In the genomic region with DNA sequence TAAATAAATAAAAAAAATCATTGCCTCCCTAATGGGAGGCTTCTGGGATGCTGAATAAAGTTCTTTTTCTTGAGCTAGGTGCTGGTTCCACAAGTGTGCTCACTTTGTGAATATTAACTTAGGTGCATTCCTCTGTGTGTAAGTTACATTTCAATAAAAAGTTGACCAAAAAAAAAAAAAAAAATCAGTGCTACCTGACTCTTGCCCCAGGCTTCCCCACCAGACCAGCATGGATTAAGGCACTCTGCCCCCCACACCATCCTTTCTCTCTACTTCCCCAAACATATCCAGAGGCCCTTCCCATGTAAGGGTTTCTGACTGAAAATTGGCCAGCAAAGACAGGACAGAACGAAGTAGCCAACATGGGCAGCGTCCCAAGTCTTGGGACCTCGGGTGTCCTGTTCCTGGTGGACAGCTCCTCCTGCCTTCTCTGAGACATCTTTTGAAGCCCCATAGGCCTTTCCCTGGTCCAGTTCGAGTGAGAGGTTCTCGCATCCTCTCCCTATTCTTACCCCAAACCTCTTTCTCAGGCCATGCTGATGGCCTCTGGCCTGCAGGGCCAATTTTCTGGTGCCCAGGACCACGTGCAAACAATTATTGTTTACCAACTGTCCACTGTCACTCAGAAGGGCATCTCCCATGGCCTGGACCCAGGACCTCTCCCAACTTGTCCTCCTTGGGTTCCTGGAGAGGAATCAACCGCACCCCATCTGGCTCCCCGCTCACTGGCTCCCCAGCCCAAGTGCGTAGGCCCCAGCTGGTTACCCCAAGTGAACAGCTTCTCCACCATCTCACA, we compare ENCODE assay signal across 2 cellular contexts.
TF ChIP-seq lines count a peak whose summit lies in the region.

No MANE protein-coding gene starts in this region.

TF ChIP-seq in IMR-90, 13 proteins besides CTCF, POLR2A, EP300 and RAD21:
- TF ChIP-seq RFX5 (IDR thresholded peaks at IDR 0.05; ENCODE audit: low read depth, low read length), result no peak
- no peak for TF ChIP-seq MXI1 (IDR thresholded peaks at IDR 0.05; ENCODE audit: borderline replicate concordance, low read depth, low read length)
- no peak for TF ChIP-seq FOS (IDR thresholded peaks at IDR 0.05; ENCODE audit: low read depth, low read length)
- TF ChIP-seq, protein P1, sequence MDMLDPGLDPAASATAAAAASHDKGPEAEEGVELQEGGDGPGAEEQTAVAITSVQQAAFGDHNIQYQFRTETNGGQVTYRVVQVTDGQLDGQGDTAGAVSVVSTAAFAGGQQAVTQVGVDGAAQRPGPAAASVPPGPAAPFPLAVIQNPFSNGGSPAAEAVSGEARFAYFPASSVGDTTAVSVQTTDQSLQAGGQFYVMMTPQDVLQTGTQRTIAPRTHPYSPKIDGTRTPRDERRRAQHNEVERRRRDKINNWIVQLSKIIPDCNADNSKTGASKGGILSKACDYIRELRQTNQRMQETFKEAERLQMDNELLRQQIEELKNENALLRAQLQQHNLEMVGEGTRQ (IDR thresholded peaks at IDR 0.05; ENCODE audit: low read depth, low read length), result no peak
- no peak for TF ChIP-seq NFE2L2 (IDR thresholded peaks at IDR 0.05; ENCODE audit: low read depth, low read length)
- TF ChIP-seq, protein P2, sequence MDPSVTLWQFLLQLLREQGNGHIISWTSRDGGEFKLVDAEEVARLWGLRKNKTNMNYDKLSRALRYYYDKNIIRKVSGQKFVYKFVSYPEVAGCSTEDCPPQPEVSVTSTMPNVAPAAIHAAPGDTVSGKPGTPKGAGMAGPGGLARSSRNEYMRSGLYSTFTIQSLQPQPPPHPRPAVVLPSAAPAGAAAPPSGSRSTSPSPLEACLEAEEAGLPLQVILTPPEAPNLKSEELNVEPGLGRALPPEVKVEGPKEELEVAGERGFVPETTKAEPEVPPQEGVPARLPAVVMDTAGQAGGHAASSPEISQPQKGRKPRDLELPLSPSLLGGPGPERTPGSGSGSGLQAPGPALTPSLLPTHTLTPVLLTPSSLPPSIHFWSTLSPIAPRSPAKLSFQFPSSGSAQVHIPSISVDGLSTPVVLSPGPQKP (IDR thresholded peaks at IDR 0.05; ENCODE audit: borderline replicate concordance, low read depth, low read length), result no peak
- no peak for TF ChIP-seq MAFK (IDR thresholded peaks at IDR 0.05; ENCODE audit: low read depth, low read length)
- no peak for TF ChIP-seq CHD1 (IDR thresholded peaks at IDR 0.05; ENCODE audit: low read depth, low read length)
- TF ChIP-seq CEBPB (IDR thresholded peaks at IDR 0.05; ENCODE audit: low read depth, low read length), result no peak
- no peak for TF ChIP-seq BHLHE40 (IDR thresholded peaks at IDR 0.05; ENCODE audit: low read depth, low read length)
- TF ChIP-seq SMC3 (IDR thresholded peaks at IDR 0.05; ENCODE audit: low read depth, low read length), result no peak
- TF ChIP-seq RCOR1 (IDR thresholded peaks at IDR 0.05; ENCODE audit: insufficient replicate concordance, low read length), result no peak
- no peak for TF ChIP-seq MAZ (IDR thresholded peaks at IDR 0.05; ENCODE audit: borderline replicate concordance, low read depth, low read length)
TF ChIP-seq in IMR-90: peak in this region for 0.

TF ChIP-seq in K562, 482 proteins besides CTCF, POLR2A, EP300 and RAD21:
- no peak for TF ChIP-seq COPS2 (conservative IDR thresholded peaks at IDR 0.05)
- TF ChIP-seq FOXK2 (conservative IDR thresholded peaks at IDR 0.05 in 1 of 2, IDR thresholded peaks at IDR 0.05 in 1 of 2; ENCODE audit: low read depth in 2 of 2), result no peak
- TF ChIP-seq GABPB1 (CRISPR knock-in tag; IDR thresholded peaks at IDR 0.05), result no peak
- no peak for TF ChIP-seq MEF2A (IDR thresholded peaks at IDR 0.05; ENCODE audit: control insufficient read depth, low read depth, low read length)
- TF ChIP-seq, protein P3, sequence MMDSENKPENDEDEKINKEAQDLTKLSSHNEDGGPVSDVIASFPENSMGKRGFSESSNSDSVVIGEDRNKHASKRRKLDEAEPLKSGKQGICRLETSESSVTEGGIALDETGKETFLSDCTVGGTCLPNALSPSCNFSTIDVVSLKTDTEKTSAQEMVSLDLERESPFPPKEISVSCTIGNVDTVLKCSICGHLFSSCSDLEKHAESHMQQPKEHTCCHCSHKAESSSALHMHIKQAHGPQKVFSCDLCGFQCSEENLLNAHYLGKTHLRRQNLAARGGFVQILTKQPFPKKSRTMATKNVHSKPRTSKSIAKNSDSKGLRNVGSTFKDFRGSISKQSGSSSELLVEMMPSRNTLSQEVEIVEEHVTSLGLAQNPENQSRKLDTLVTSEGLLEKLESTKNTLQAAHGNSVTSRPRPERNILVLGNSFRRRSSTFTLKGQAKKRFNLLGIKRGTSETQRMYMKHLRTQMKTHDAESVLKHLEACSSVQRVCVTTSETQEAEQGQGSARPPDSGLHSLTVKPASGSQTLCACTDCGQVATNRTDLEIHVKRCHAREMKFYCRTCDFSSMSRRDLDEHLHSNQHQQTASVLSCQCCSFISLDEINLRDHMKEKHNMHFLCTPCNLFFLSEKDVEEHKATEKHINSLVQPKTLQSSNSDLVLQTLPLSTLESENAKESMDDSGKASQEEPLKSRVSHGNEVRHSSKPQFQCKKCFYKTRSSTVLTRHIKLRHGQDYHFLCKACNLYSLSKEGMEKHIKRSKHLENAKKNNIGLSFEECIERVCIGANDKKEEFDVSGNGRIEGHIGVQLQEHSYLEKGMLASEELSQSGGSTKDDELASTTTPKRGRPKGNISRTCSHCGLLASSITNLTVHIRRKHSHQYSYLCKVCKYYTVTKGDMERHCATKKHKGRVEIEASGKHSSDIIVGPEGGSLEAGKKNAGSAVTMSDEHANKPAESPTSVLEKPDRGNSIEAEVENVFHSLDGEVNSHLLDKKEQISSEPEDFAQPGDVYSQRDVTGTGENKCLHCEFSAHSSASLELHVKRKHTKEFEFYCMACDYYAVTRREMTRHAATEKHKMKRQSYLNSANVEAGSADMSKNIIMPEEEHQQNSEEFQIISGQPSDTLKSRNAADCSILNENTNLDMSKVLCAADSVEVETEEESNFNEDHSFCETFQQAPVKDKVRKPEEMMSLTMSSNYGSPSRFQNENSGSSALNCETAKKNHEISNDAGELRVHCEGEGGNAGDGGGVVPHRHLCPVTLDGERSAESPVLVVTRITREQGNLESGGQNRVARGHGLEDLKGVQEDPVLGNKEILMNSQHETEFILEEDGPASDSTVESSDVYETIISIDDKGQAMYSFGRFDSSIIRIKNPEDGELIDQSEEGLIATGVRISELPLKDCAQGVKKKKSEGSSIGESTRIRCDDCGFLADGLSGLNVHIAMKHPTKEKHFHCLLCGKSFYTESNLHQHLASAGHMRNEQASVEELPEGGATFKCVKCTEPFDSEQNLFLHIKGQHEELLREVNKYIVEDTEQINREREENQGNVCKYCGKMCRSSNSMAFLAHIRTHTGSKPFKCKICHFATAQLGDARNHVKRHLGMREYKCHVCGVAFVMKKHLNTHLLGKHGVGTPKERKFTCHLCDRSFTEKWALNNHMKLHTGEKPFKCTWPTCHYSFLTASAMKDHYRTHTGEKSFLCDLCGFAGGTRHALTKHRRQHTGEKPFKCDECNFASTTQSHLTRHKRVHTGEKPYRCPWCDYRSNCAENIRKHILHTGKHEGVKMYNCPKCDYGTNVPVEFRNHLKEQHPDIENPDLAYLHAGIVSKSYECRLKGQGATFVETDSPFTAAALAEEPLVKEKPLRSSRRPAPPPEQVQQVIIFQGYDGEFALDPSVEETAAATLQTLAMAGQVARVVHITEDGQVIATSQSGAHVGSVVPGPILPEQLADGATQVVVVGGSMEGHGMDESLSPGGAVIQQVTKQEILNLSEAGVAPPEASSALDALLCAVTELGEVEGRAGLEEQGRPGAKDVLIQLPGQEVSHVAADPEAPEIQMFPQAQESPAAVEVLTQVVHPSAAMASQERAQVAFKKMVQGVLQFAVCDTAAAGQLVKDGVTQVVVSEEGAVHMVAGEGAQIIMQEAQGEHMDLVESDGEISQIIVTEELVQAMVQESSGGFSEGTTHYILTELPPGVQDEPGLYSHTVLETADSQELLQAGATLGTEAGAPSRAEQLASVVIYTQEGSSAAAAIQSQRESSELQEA (IDR thresholded peaks at IDR 0.05; ENCODE audit: low read depth), result no peak
- no peak for TF ChIP-seq MAFF (IDR thresholded peaks at IDR 0.05; ENCODE audit: low read length)
- TF ChIP-seq, protein P4, sequence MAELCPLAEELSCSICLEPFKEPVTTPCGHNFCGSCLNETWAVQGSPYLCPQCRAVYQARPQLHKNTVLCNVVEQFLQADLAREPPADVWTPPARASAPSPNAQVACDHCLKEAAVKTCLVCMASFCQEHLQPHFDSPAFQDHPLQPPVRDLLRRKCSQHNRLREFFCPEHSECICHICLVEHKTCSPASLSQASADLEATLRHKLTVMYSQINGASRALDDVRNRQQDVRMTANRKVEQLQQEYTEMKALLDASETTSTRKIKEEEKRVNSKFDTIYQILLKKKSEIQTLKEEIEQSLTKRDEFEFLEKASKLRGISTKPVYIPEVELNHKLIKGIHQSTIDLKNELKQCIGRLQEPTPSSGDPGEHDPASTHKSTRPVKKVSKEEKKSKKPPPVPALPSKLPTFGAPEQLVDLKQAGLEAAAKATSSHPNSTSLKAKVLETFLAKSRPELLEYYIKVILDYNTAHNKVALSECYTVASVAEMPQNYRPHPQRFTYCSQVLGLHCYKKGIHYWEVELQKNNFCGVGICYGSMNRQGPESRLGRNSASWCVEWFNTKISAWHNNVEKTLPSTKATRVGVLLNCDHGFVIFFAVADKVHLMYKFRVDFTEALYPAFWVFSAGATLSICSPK (IDR thresholded peaks at IDR 0.05; ENCODE audit: borderline replicate concordance), result no peak
- TF ChIP-seq GABPA (tag; conservative IDR thresholded peaks at IDR 0.05; ENCODE audit: low read depth), result no peak
- no peak for TF ChIP-seq PCBP1 (IDR thresholded peaks at IDR 0.05; ENCODE audit: low read depth, low read length, poor library complexity, severe bottlenecking)
- TF ChIP-seq HDAC8 (tag; IDR thresholded peaks at IDR 0.05), result no peak
- TF ChIP-seq, protein P5, sequence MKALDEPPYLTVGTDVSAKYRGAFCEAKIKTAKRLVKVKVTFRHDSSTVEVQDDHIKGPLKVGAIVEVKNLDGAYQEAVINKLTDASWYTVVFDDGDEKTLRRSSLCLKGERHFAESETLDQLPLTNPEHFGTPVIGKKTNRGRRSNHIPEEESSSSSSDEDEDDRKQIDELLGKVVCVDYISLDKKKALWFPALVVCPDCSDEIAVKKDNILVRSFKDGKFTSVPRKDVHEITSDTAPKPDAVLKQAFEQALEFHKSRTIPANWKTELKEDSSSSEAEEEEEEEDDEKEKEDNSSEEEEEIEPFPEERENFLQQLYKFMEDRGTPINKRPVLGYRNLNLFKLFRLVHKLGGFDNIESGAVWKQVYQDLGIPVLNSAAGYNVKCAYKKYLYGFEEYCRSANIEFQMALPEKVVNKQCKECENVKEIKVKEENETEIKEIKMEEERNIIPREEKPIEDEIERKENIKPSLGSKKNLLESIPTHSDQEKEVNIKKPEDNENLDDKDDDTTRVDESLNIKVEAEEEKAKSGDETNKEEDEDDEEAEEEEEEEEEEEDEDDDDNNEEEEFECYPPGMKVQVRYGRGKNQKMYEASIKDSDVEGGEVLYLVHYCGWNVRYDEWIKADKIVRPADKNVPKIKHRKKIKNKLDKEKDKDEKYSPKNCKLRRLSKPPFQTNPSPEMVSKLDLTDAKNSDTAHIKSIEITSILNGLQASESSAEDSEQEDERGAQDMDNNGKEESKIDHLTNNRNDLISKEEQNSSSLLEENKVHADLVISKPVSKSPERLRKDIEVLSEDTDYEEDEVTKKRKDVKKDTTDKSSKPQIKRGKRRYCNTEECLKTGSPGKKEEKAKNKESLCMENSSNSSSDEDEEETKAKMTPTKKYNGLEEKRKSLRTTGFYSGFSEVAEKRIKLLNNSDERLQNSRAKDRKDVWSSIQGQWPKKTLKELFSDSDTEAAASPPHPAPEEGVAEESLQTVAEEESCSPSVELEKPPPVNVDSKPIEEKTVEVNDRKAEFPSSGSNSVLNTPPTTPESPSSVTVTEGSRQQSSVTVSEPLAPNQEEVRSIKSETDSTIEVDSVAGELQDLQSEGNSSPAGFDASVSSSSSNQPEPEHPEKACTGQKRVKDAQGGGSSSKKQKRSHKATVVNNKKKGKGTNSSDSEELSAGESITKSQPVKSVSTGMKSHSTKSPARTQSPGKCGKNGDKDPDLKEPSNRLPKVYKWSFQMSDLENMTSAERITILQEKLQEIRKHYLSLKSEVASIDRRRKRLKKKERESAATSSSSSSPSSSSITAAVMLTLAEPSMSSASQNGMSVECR (CRISPR knock-in tag; IDR thresholded peaks at IDR 0.05), result no peak
- TF ChIP-seq TARDBP (IDR thresholded peaks at IDR 0.05), result no peak
- TF ChIP-seq ZNF695 (CRISPR knock-in tag; IDR thresholded peaks at IDR 0.05), result no peak
- TF ChIP-seq ZNF75A (CRISPR knock-in tag; IDR thresholded peaks at IDR 0.05), result no peak
- TF ChIP-seq TGIF2 (CRISPR knock-in tag; IDR thresholded peaks at IDR 0.05), result no peak
- no peak for TF ChIP-seq PTBP1 (IDR thresholded peaks at IDR 0.05; ENCODE audit: low read depth, low read length)
- TF ChIP-seq BCL6 (CRISPR knock-in tag; IDR thresholded peaks at IDR 0.05), result no peak
- no peak for TF ChIP-seq ZNF76 (CRISPR knock-in tag; IDR thresholded peaks at IDR 0.05; ENCODE audit: borderline replicate concordance)
- TF ChIP-seq ZNF165 (CRISPR knock-in tag; IDR thresholded peaks at IDR 0.05; ENCODE audit: borderline replicate concordance), result no peak
- TF ChIP-seq TCFL5 (CRISPR knock-in tag; conservative IDR thresholded peaks at IDR 0.05), result no peak
